32 cellular contexts compared by ENCODE assay signal in genomic region chr14:104595116-104595675, GRCh38. TPM values are rescaled to one million over a fixed set of nuclear protein-coding genes. Genes with fewer than 3 reads are reported as not detected.
"Had no signal": no experiment of that assay in that cellular context is flagged by ENCODE, and none has a peak within 500 bp of the region (broad histone marks: within the 10 kb centered on the region; RNA-seq: fewer than 3 reads in every experiment).

No MANE protein-coding gene starts in this region.

- H3K4me2 ChIP-seq: KMS-11 had no signal

- H3K9ac ChIP-seq: KMS-11 had no signal

- H3K27ac Mint-ChIP-seq: activated B cell treated with CpG ODN at 0.5 μM for 24 hours; activated CD4-positive, alpha-beta T cell treated with anti-CD3 and anti-CD28 coated beads, Interleukin-2, amount 10 ng/mL, durations not matched to agents 24 days and 14 days; activated CD8-positive, alpha-beta memory T cell treated with anti-CD3 and anti-CD28 coated beads, Interleukin-2, amount 10 ng/mL, durations not matched to agents 7 days and 5 days; activated naive CD4-positive, alpha-beta T cell treated with anti-CD3 and anti-CD28 coated beads, Interleukin-2, amount 50 U/mL, for 72 hours; activated naive CD8-positive, alpha-beta T cell treated with anti-CD3 and anti-CD28 coated beads, Interleukin-2, amount 50 U/mL, for 24 hours; activated T-cell treated with anti-CD3 and anti-CD28 coated beads, Interleukin-2, amount 50 U/mL, for 24 hours; activated T-helper 1 cell treated with anti-CD3 and anti-CD28 coated beads, Interleukin-12 subunit alpha, Interleukin-12 subunit beta, Interleukin-2, Interleukin-4 antibody, amounts not matched to agents 30 ng/mL and 10 ng/mL and 1 ng/mL, durations not matched to agents 14 hours and 24 hours and 36 hours; T-helper 1 cell treated with Interleukin-12 subunit alpha and Interleukin-12 subunit beta and Interleukin-4 antibody, amounts not matched to agents 30 μg/mL and 1 μg/mL, for 36 hours had no signal

- H3K27ac ChIP-seq: KMS-11 had no signal

- H3K4me3 Mint-ChIP-seq: activated B cell treated with CpG ODN at 0.5 μM for 24 hours; activated CD4-positive, alpha-beta T cell treated with anti-CD3 and anti-CD28 coated beads, Interleukin-2, amount 10 ng/mL, durations not matched to agents 24 days and 14 days; activated CD8-positive, alpha-beta memory T cell treated with anti-CD3 and anti-CD28 coated beads, Interleukin-2, amount 10 ng/mL, durations not matched to agents 7 days and 5 days; activated naive CD8-positive, alpha-beta T cell treated with anti-CD3 and anti-CD28 coated beads, Interleukin-2, amount 50 U/mL, for 24 hours; activated T-cell treated with anti-CD3 and anti-CD28 coated beads, Interleukin-2, amount 50 U/mL, for 24 hours; activated T-helper 1 cell treated with anti-CD3 and anti-CD28 coated beads, Interleukin-12 subunit alpha, Interleukin-12 subunit beta, Interleukin-2, Interleukin-4 antibody, amounts not matched to agents 30 ng/mL and 10 ng/mL and 1 ng/mL, durations not matched to agents 14 hours and 24 hours and 36 hours; brain; T-helper 1 cell treated with Interleukin-12 subunit alpha and Interleukin-12 subunit beta and Interleukin-4 antibody, amounts not matched to agents 30 μg/mL and 1 μg/mL, for 36 hours had no signal

- H3K36me3 Mint-ChIP-seq: activated CD8-positive, alpha-beta memory T cell treated with anti-CD3 and anti-CD28 coated beads, Interleukin-2, amount 10 ng/mL, durations not matched to agents 7 days and 5 days; activated naive CD4-positive, alpha-beta T cell treated with anti-CD3 and anti-CD28 coated beads, Interleukin-2, amount 50 U/mL, for 72 hours; brain had no signal

- H3K9me3 Mint-ChIP-seq: activated B cell treated with CpG ODN at 0.5 μM for 24 hours; activated CD4-positive, alpha-beta T cell treated with anti-CD3 and anti-CD28 coated beads, Interleukin-2, amount 10 ng/mL, durations not matched to agents 24 days and 14 days; activated naive CD4-positive, alpha-beta T cell treated with anti-CD3 and anti-CD28 coated beads, Interleukin-2, amount 50 U/mL, for 72 hours; activated naive CD8-positive, alpha-beta T cell treated with anti-CD3 and anti-CD28 coated beads, Interleukin-2, amount 50 U/mL, for 24 hours; activated T-cell treated with anti-CD3 and anti-CD28 coated beads, Interleukin-2, amount 50 U/mL, for 24 hours; activated T-helper 1 cell treated with anti-CD3 and anti-CD28 coated beads, Interleukin-12 subunit alpha, Interleukin-12 subunit beta, Interleukin-2, Interleukin-4 antibody, amounts not matched to agents 30 ng/mL and 10 ng/mL and 1 ng/mL, durations not matched to agents 14 hours and 24 hours and 36 hours; T-helper 1 cell treated with Interleukin-12 subunit alpha and Interleukin-12 subunit beta and Interleukin-4 antibody, amounts not matched to agents 30 μg/mL and 1 μg/mL, for 36 hours had no signal

- DNase-seq: activated B cell treated with CpG ODN at 0.5 μM for 24 hours; activated CD4-positive, alpha-beta T cell treated with anti-CD3 and anti-CD28 coated beads for 1 hour; activated CD4-positive, alpha-beta T cell treated with anti-CD3 and anti-CD28 coated beads, Interleukin-2, amount 10 ng/mL, durations not matched to agents 24 days and 14 days; activated CD4-positive, alpha-beta T cell treated with anti-CD3 and anti-CD28 coated beads, Interleukin-2, amount 50 U/mL, for 48 hours; activated CD8-positive, alpha-beta memory T cell treated with anti-CD3 and anti-CD28 coated beads, Interleukin-2, amount 10 ng/mL, durations not matched to agents 7 days and 5 days; activated effector memory CD4-positive, alpha-beta T cell treated with Interleukin-2 at 50 U/mL for 16 hours; activated naive CD4-positive, alpha-beta T cell treated with Interleukin-2 at 50 U/mL for 16 hours; activated naive CD8-positive, alpha-beta T cell treated with anti-CD3 and anti-CD28 coated beads, Interleukin-2, amount 50 U/mL, for 24 hours; activated T-cell treated with anti-CD3 and anti-CD28 coated beads, Interleukin-2, amount 50 U/mL, for 24 hours; amniotic stem cell; MV-4-11; NCI-H1105; NCI-H1436; NCI-H1694 treated with DMSO at 0.1 percent for 48 hours; NCI-H2081; NCI-H2227 treated with DMSO at 0.1 percent for 48 hours; NCI-H446 treated with DMSO at 0.1 percent for 48 hours; NCI-H526; NCI-H774; NK-92 treated with Interleukin-12 subunit alpha and Interleukin-12 subunit beta, amount 100 ng/mL, for 24 hours; OCI-M1; RPMI8226; SHP77 treated with DMSO at 0.1 percent for 48 hours; T-helper 9 cell had no signal

- H3K4me1 Mint-ChIP-seq: activated B cell treated with CpG ODN at 0.5 μM for 24 hours; activated CD4-positive, alpha-beta T cell treated with anti-CD3 and anti-CD28 coated beads, Interleukin-2, amount 10 ng/mL, durations not matched to agents 24 days and 14 days; activated CD8-positive, alpha-beta memory T cell treated with anti-CD3 and anti-CD28 coated beads, Interleukin-2, amount 10 ng/mL, durations not matched to agents 7 days and 5 days; activated naive CD8-positive, alpha-beta T cell treated with anti-CD3 and anti-CD28 coated beads, Interleukin-2, amount 50 U/mL, for 24 hours had no signal

- ATAC-seq: activated CD8-positive, alpha-beta memory T cell treated with anti-CD3 and anti-CD28 coated beads, Interleukin-2, amount 10 ng/mL, durations not matched to agents 7 days and 5 days; activated naive CD4-positive, alpha-beta T cell treated with anti-CD3 and anti-CD28 coated beads, Interleukin-2, amount 50 U/mL, for 72 hours; activated naive CD8-positive, alpha-beta T cell treated with anti-CD3 and anti-CD28 coated beads, Interleukin-2, amount 50 U/mL, for 24 hours had no signal

- H3K27me3 Mint-ChIP-seq: activated CD4-positive, alpha-beta T cell treated with anti-CD3 and anti-CD28 coated beads, Interleukin-2, amount 10 ng/mL, durations not matched to agents 24 days and 14 days; activated CD8-positive, alpha-beta memory T cell treated with anti-CD3 and anti-CD28 coated beads, Interleukin-2, amount 10 ng/mL, durations not matched to agents 7 days and 5 days had no signal

RNA-seq across cellular contexts. Expression of gene TMEM179, which starts 9.4 kb away (rescaled TPM):
- total RNA-seq: activated B cell treated with CpG ODN at 0.5 μM for 24 hours; activated CD8-positive, alpha-beta memory T cell treated with anti-CD3 and anti-CD28 coated beads, Interleukin-2, amount 10 ng/mL, durations not matched to agents 7 days and 5 days; MCF 10A had no signal

RNA-seq across cellular contexts. Expression of gene C14orf180, which starts 15.6 kb away (rescaled TPM):
- total RNA-seq: activated B cell treated with CpG ODN at 0.5 μM for 24 hours; activated CD4-positive, alpha-beta T cell treated with anti-CD3 and anti-CD28 coated beads, Interleukin-2, amount 10 ng/mL, durations not matched to agents 24 days and 14 days; activated CD8-positive, alpha-beta memory T cell treated with anti-CD3 and anti-CD28 coated beads, Interleukin-2, amount 10 ng/mL, durations not matched to agents 7 days and 5 days; activated naive CD4-positive, alpha-beta T cell treated with anti-CD3 and anti-CD28 coated beads, Interleukin-2, amount 50 U/mL, for 72 hours; activated T-helper 1 cell treated with anti-CD3 and anti-CD28 coated beads, Interleukin-12 subunit alpha, Interleukin-12 subunit beta, Interleukin-2, Interleukin-4 antibody, amounts not matched to agents 30 ng/mL and 10 ng/mL and 1 ng/mL, durations not matched to agents 14 hours and 24 hours and 36 hours; astrocyte; MCF 10A; SK-MEL-5 had no signal
